In genomic region chr19:7910321-7911161, GRCh38 we compare ENCODE assay signal across 26 cellular contexts. TPM values are rescaled to one million over a fixed set of nuclear protein-coding genes. Genes with fewer than 3 reads are reported as not detected.
"Had no signal": no experiment of that assay in that cellular context is flagged by ENCODE, and none has a peak within 500 bp of the region (broad histone marks: within the 10 kb centered on the region; RNA-seq: fewer than 3 reads in every experiment).

No MANE protein-coding gene starts in this region.

- H3K9me3 ChIP-seq: left ventricle myocardium inferior, thyroid gland had no signal

- DNase-seq: activated CD4-positive, alpha-beta memory T cell treated with anti-CD3 and anti-CD28 coated beads, Interleukin-2, amount 10 ng/mL, durations not matched to agents 7 days and 5 days; activated CD4-positive, alpha-beta T cell treated with anti-CD3 and anti-CD28 coated beads, Interleukin-2, amount 10 ng/mL, durations not matched to agents 24 days and 14 days; activated gamma-delta T cell; anterior cingulate cortex; caudate nucleus; dermis blood vessel endothelial cell; effector CD8-positive, alpha-beta T cell; foreskin keratinocyte; kidney glomerular epithelial cell; left ventricle myocardium inferior; retina; stimulated activated CD4-positive, alpha-beta T cell treated with anti-CD3 and anti-CD28 coated beads, Interleukin-12 subunit alpha, Interleukin-12 subunit beta, amount 100 ng/mL, for 4 hours; stimulated activated CD4-positive, alpha-beta T cell treated with anti-CD3 and anti-CD28 coated beads, Interleukin-4, amount 100 ng/mL, for 4 hours; T-cell; thyroid gland had no signal

- H3K27ac ChIP-seq: foreskin keratinocyte, left ventricle myocardium inferior, thyroid gland, VCaP had no signal

- H3K27me3 ChIP-seq: thyroid gland had no signal

- H3K4me1 ChIP-seq: foreskin keratinocyte had no signal

- ATAC-seq: activated CD4-positive, CD25-positive, alpha-beta regulatory T cell treated with anti-CD3 and anti-CD28 coated beads, Interleukin-2, amount 50 U/mL, for 24 hours; foreskin keratinocyte; T-cell had no signal

- H3K9me3 Mint-ChIP-seq: activated CD4-positive, alpha-beta memory T cell treated with anti-CD3 and anti-CD28 coated beads, Interleukin-2, amount 10 ng/mL, durations not matched to agents 7 days and 5 days; activated CD4-positive, alpha-beta T cell treated with anti-CD3 and anti-CD28 coated beads, Interleukin-2, amount 10 ng/mL, durations not matched to agents 24 days and 14 days; activated naive CD4-positive, alpha-beta T cell treated with anti-CD3 and anti-CD28 coated beads, Interleukin-2, amount 50 U/mL, for 24 hours; activated T-helper 1 cell treated with anti-CD3 and anti-CD28 coated beads, Interleukin-12 subunit alpha, Interleukin-12 subunit beta, Interleukin-2, Interleukin-4 antibody, amounts not matched to agents 30 ng/mL and 10 ng/mL and 1 ng/mL, durations not matched to agents 14 hours and 24 hours and 36 hours; brain; memory B cell; stimulated activated naive CD8-positive, alpha-beta T cell treated with anti-CD3 and anti-CD28 coated beads, Interleukin-15, Interleukin-2, amounts not matched to agents 100 ng/mL and 50 ng/mL, for 24 hours; T-cell; T-helper 2 cell treated with Interferon-gamma antibody and Interleukin-4, amounts not matched to agents 5 μg/mL and 100 μg/mL, for 36 hours had no signal

- H3K4me3 ChIP-seq: left ventricle myocardium inferior, thyroid gland had no signal

- H3K4me3 Mint-ChIP-seq: activated CD4-positive, alpha-beta memory T cell treated with anti-CD3 and anti-CD28 coated beads, Interleukin-2, amount 10 ng/mL, durations not matched to agents 7 days and 5 days; activated CD4-positive, alpha-beta T cell treated with anti-CD3 and anti-CD28 coated beads, Interleukin-2, amount 10 ng/mL, durations not matched to agents 24 days and 14 days; activated naive CD4-positive, alpha-beta T cell treated with anti-CD3 and anti-CD28 coated beads, Interleukin-2, amount 50 U/mL, for 24 hours; activated T-helper 1 cell treated with anti-CD3 and anti-CD28 coated beads, Interleukin-12 subunit alpha, Interleukin-12 subunit beta, Interleukin-2, Interleukin-4 antibody, amounts not matched to agents 30 ng/mL and 10 ng/mL and 1 ng/mL, durations not matched to agents 14 hours and 24 hours and 36 hours; brain; memory B cell; stimulated activated naive CD8-positive, alpha-beta T cell treated with anti-CD3 and anti-CD28 coated beads, Interleukin-15, Interleukin-2, amounts not matched to agents 100 ng/mL and 50 ng/mL, for 24 hours; T-cell; T-helper 2 cell treated with Interferon-gamma antibody and Interleukin-4, amounts not matched to agents 5 μg/mL and 100 μg/mL, for 36 hours had no signal

RNA-seq across cellular contexts. Expression of gene TGFBR3L, which starts 4.1 kb away (rescaled TPM):
- total RNA-seq: dermis blood vessel endothelial cell, omental fat pad, thyroid gland, urinary bladder had no signal
- polyA plus RNA-seq: neural cell had no signal

RNA-seq across cellular contexts. Expression of gene CTXN1, which starts 15.4 kb away (rescaled TPM):
- total RNA-seq: activated CD4-positive, alpha-beta memory T cell treated with anti-CD3 and anti-CD28 coated beads, Interleukin-2, amount 10 ng/mL, durations not matched to agents 7 days and 5 days had no signal

RNA-seq across cellular contexts. Expression of gene LRRC8E, which starts 22.2 kb away (rescaled TPM):
- total RNA-seq: activated CD4-positive, alpha-beta memory T cell treated with anti-CD3 and anti-CD28 coated beads, Interleukin-2, amount 10 ng/mL, durations not matched to agents 7 days and 5 days; activated CD4-positive, alpha-beta T cell treated with anti-CD3 and anti-CD28 coated beads, Interleukin-2, amount 10 ng/mL, durations not matched to agents 24 days and 14 days; activated T-helper 1 cell treated with anti-CD3 and anti-CD28 coated beads, Interleukin-12 subunit alpha, Interleukin-12 subunit beta, Interleukin-2, Interleukin-4 antibody, amounts not matched to agents 30 ng/mL and 10 ng/mL and 1 ng/mL, durations not matched to agents 14 hours and 24 hours and 36 hours had no signal
- polyA plus RNA-seq: neural cell had no signal
